ENCODE assay signal across 18 cellular contexts in genomic region chr17:81903896-81904599, GRCh38. TPM values are rescaled to one million over a fixed set of nuclear protein-coding genes. Genes with fewer than 3 reads are reported as not detected.
"Had no signal": no experiment of that assay in that cellular context is flagged by ENCODE, and none has a peak within 500 bp of the region (broad histone marks: within the 10 kb centered on the region; RNA-seq: fewer than 3 reads in every experiment).

No MANE protein-coding gene starts in this region.

- H3K27me3 ChIP-seq: brain microvascular endothelial cell, suprapubic skin, upper lobe of left lung had no signal

- H3K9me3 Mint-ChIP-seq: activated CD4-positive, alpha-beta memory T cell treated with anti-CD3 and anti-CD28 coated beads, Interleukin-2, amount 10 ng/mL, durations not matched to agents 7 days and 5 days; activated naive CD8-positive, alpha-beta T cell treated with anti-CD3 and anti-CD28 coated beads for 36 hours; memory B cell; natural killer cell had no signal

- H3K27ac Mint-ChIP-seq: activated CD4-positive, alpha-beta memory T cell treated with anti-CD3 and anti-CD28 coated beads, Interleukin-2, amount 10 ng/mL, durations not matched to agents 7 days and 5 days; activated CD4-positive, alpha-beta T cell treated with anti-CD3 and anti-CD28 coated beads for 36 hours; activated naive CD8-positive, alpha-beta T cell treated with anti-CD3 and anti-CD28 coated beads for 36 hours; memory B cell; natural killer cell had no signal

- H3K36me3 Mint-ChIP-seq: natural killer cell had no signal

- H3K27ac ChIP-seq: brain microvascular endothelial cell, gastroesophageal sphincter, left ventricle myocardium inferior, suprapubic skin, upper lobe of left lung had no signal

- H3K9me3 ChIP-seq: gastroesophageal sphincter, left ventricle myocardium inferior, suprapubic skin, upper lobe of left lung had no signal

- H3K4me1 Mint-ChIP-seq: natural killer cell had no signal

- DNase-seq: activated CD4-positive, alpha-beta memory T cell treated with anti-CD3 and anti-CD28 coated beads, Interleukin-2, amount 10 ng/mL, durations not matched to agents 7 days and 5 days; activated CD4-positive, alpha-beta T cell treated with anti-CD3 and anti-CD28 coated beads for 36 hours; activated gamma-delta T cell; activated naive CD8-positive, alpha-beta T cell treated with anti-CD3 and anti-CD28 coated beads for 36 hours; activated T-cell treated with anti-CD3 and anti-CD28 coated beads, Interleukin-2, amount 50 U/mL, for 48 hours; brain microvascular endothelial cell; cerebellar nuclear complex; dermis blood vessel endothelial cell; left ventricle myocardium inferior; natural killer cell; stimulated activated CD4-positive, alpha-beta T cell treated with anti-CD3 and anti-CD28 coated beads, Interleukin-2, amount 100 ng/mL, for 48 hours; stimulated activated naive CD8-positive, alpha-beta T cell treated with anti-CD3 and anti-CD28 coated beads, Interleukin-15, Interleukin-2, amounts not matched to agents 100 U/mL and 50 U/mL, for 24 hours; T1000 had no signal

- H3K4me3 ChIP-seq: gastroesophageal sphincter, left ventricle myocardium inferior, suprapubic skin, upper lobe of left lung had no signal

- H3K4me3 Mint-ChIP-seq: activated CD4-positive, alpha-beta memory T cell treated with anti-CD3 and anti-CD28 coated beads, Interleukin-2, amount 10 ng/mL, durations not matched to agents 7 days and 5 days; activated CD4-positive, alpha-beta T cell treated with anti-CD3 and anti-CD28 coated beads for 36 hours; activated naive CD8-positive, alpha-beta T cell treated with anti-CD3 and anti-CD28 coated beads for 36 hours; memory B cell; natural killer cell had no signal

RNA-seq across cellular contexts. Expression of gene NPB, which starts 2.0 kb away (rescaled TPM):
- total RNA-seq: dermis blood vessel endothelial cell had no signal
- polyA plus RNA-seq: keratinocyte had no signal
